ENCODE assay signal across 9 cellular contexts in genomic region chr12:31204995-31205582, GRCh38.
A peak's percentile ranks its signal among the peaks of the same experiment; 100 is the strongest.
DNase-seq lines count a peak whose midpoint lies in the region; ATAC-seq, FAIRE-seq and TF ChIP-seq lines count a peak whose summit lies in the region.
"Had no signal": no experiment of that assay in that cellular context is flagged by ENCODE, and none has a peak within 500 bp of the region (broad histone marks: within the 10 kb centered on the region; RNA-seq: fewer than 3 reads in every experiment).

No MANE protein-coding gene starts in this region.

- H3K4me3 Mint-ChIP-seq in glutamatergic neuron (ENCODE audit: unreplicated experiment), result no peak overlapping the region

- TF ChIP-seq CTCF in foreskin keratinocyte (conservative IDR thresholded peaks at IDR 0.05) (no peak), glutamatergic neuron (IDR thresholded peaks at IDR 0.05; ENCODE audit: partially characterized antibody, unreplicated experiment) (no peak)

- no peaks in the 10 kb centered on the region for H3K27me3 Mint-ChIP-seq in glutamatergic neuron (ENCODE audit: unreplicated experiment)

- no peaks in the 10 kb centered on the region for H3K9me3 Mint-ChIP-seq in glutamatergic neuron (ENCODE audit: unreplicated experiment)

- ATAC-seq in GM21526 (IDR thresholded peaks at IDR 0.05; ENCODE audit: low FRiP score, unreplicated experiment) (peak; percentile 92), HG03571 (IDR thresholded peaks at IDR 0.05; ENCODE audit: unreplicated experiment) (peak; percentile 94), foreskin keratinocyte (peak; percentile 69)

- no peaks in the 10 kb centered on the region for H3K36me3 Mint-ChIP-seq in glutamatergic neuron (ENCODE audit: unreplicated experiment)

- FAIRE-seq in GM12891 (lab: Jason Lieb, UNC), result peak; percentile 89

- DNase-seq in GM12891 (ENCODE audit: insufficient read length, low spot score), result no peak
- DNase-seq in foreskin keratinocyte, result peak; percentile 92 to 95
- no peak for DNase-seq in stimulated activated CD8-positive, alpha-beta memory T cell treated with anti-CD3 and anti-CD28 coated beads, Interleukin-4, amount 100 ng/mL, for 48 hours
- DNase-seq in glutamatergic neuron, result no peak
- DNase-seq in mesenteric fat pad (ENCODE audit: low spot score), result no peak
- DNase-seq in 8988T, result no peak
- DNase-seq: activated CD8-positive, alpha-beta memory T cell treated with anti-CD3 and anti-CD28 coated beads, Interleukin-2, amount 50 U/mL, for 48 hours had no signal

- H3K4me1 ChIP-seq in foreskin keratinocyte, result peaks cover 31% of the 10 kb centered on the region

- no peak for TF ChIP-seq POLR2A in GM12891 (IDR thresholded peaks at IDR 0.05; ENCODE audit: low read depth, low read length)

- no peak overlapping the region for H3K27ac Mint-ChIP-seq in glutamatergic neuron (ENCODE audit: unreplicated experiment)

- H3K4me1 Mint-ChIP-seq in glutamatergic neuron (ENCODE audit: low read depth, unreplicated experiment), result peaks cover 5% of the 10 kb centered on the region

- H3K27me3 ChIP-seq in foreskin keratinocyte, result no peaks in the 10 kb centered on the region

- peak overlapping the region; percentile 65 for H3K27ac ChIP-seq in foreskin keratinocyte

TF ChIP-seq in GM12891, 5 proteins besides CTCF, POLR2A, EP300 and RAD21:
- TF ChIP-seq TAF1 (IDR thresholded peaks at IDR 0.05; ENCODE audit: low read depth, low read length), result no peak
- TF ChIP-seq POU2F2 (IDR thresholded peaks at IDR 0.05; ENCODE audit: low read depth, low read length), result 0 out of 2 replicates have a peak, but pooled peaks have one; percentile 21
- TF ChIP-seq PAX5 (IDR thresholded peaks at IDR 0.05; ENCODE audit: insufficient read depth, low read length, severe bottlenecking), result no peak
- peak; percentile 39; the same call in 1 of the 2 replicates for TF ChIP-seq SPI1 (IDR thresholded peaks at IDR 0.05; ENCODE audit: low read depth, low read length)

Comparison
In these comparisons a context has a peak if more than half of its experiments do, and no peak if none do; other contexts are left out.
1. DNase-seq: peak in foreskin keratinocyte (2 of 2); none in GM12891 (single experiment), stimulated activated CD8-positive, alpha-beta memory T cell treated with anti-CD3 and anti-CD28 coated beads, Interleukin-4, amount 100 ng/mL, for 48 hours (single experiment), glutamatergic neuron (single experiment), mesenteric fat pad (single experiment) and 8988T (single experiment).
2. Peak in every context shown above with its lines, with median percentiles within 50 percentile points of each other: ATAC-seq.